ENCODE assay signal across 22 cellular contexts in genomic region chr17:36665417-36665816, GRCh38.
DNase-seq lines count a peak whose midpoint lies in the region; ATAC-seq, FAIRE-seq and TF ChIP-seq lines count a peak whose summit lies in the region.
"Had no signal": no experiment of that assay in that cellular context is flagged by ENCODE, and none has a peak within 500 bp of the region (broad histone marks: within the 10 kb centered on the region; RNA-seq: fewer than 3 reads in every experiment).

No MANE protein-coding gene starts in this region.

- H3K4me1 ChIP-seq in mesendoderm (ENCODE audit: control insufficient read depth, low read depth, low read length), result no peaks in the 10 kb centered on the region
- H3K4me1 ChIP-seq: prostate gland had no signal

- WGBS in mesendoderm (ENCODE audit: extremely low coverage, insufficient coverage, low lambda C conversion rate), result no CpG with 5 or more reads among the region's 11 CpGs
- WGBS in lower leg skin, 2 donors, result 55 to 61% methylated on average over 11 of the region's 11 CpGs

- FAIRE-seq in bronchial epithelial cell (lab: Jason Lieb, UNC), result no peak
- FAIRE-seq: endometrium had no signal

- H3K27me3 ChIP-seq in bronchial epithelial cell (ENCODE audit: control insufficient read depth, insufficient read depth, low read length), result peaks cover 15% of the 10 kb centered on the region
- H3K27me3 ChIP-seq in mesendoderm (ENCODE audit: insufficient read depth, low read length, poor library complexity), result no peaks in the 10 kb centered on the region

- no peak overlapping the region for H3K4ac ChIP-seq in mesendoderm (ENCODE audit: low read depth, low read length)

- H3K56ac ChIP-seq in mesendoderm (ENCODE audit: low read length), result no peak overlapping the region

- H3K4me3 ChIP-seq in bronchial epithelial cell (ENCODE audit: low read depth, low read length), result no peak overlapping the region
- no peak overlapping the region for H3K4me3 ChIP-seq in mesendoderm (ENCODE audit: low read length)
- no peak overlapping the region for H3K4me3 ChIP-seq in lower leg skin (ENCODE audit: low read depth, poor library complexity, severe bottlenecking)
- H3K4me3 ChIP-seq: prostate gland had no signal

- no peaks in the 10 kb centered on the region for H3K79me2 ChIP-seq in mesendoderm (ENCODE audit: control insufficient read depth, insufficient read depth, low read length)

- in situ Hi-C loops in Caki2 (cut with HindIII; ENCODE audit: low pct_unique_long_range_greater_than_20kb, low sequenced_read_pairs), result no loop called here

- H4K5ac ChIP-seq in mesendoderm (ENCODE audit: low read length), result no peak overlapping the region

- intact Hi-C loops in lower leg skin (cut with DNase I; ENCODE audit: low total_unique reads), result no loop called here

- no peak overlapping the region for H2BK15ac ChIP-seq in mesendoderm (replicated peaks; ENCODE audit: low read depth)

- H3K18ac ChIP-seq in mesendoderm (ENCODE audit: low read length), result no peak overlapping the region

- H3K79me1 ChIP-seq in mesendoderm (ENCODE audit: low read length), result no peaks in the 10 kb centered on the region

- peak; percentile 72 for DNase-seq in Caki2 (ENCODE audit: low read depth)
- peak; percentile 55 for DNase-seq in M059J (ENCODE audit: low read depth)
- DNase-seq in bronchial epithelial cell (ENCODE audit: low read depth), result peak; percentile 37
- peak; percentile 27 for DNase-seq in mesendoderm
- DNase-seq in cerebellar nuclear complex (lab: John Stamatoyannopoulos, UW), result no peak
- DNase-seq in NCI-H2107 treated with DMSO at 0.1 percent for 48 hours (lab: John Stamatoyannopoulos, UW; ENCODE audit: unreplicated experiment), result no peak
- DNase-seq in lower leg skin (ENCODE audit: low spot score in 2 of 2), result no peak
- DNase-seq: activated CD4-positive, alpha-beta T cell treated with anti-CD3 and anti-CD28 coated beads, Interleukin-2, amount 50 U/mL, for 4 hours; activated T-cell treated with anti-CD3 and anti-CD28 coated beads for 4 hours; aorta; kidney glomerular epithelial cell; NCI-H1092 treated with DMSO at 0.1 percent for 48 hours; NCI-H524 treated with DMSO at 0.1 percent for 48 hours; nephron progenitor cell; SHP77 treated with DMSO at 0.1 percent for 48 hours; stimulated activated CD8-positive, alpha-beta memory T cell treated with anti-CD3 and anti-CD28 coated beads, Interleukin-4, amount 100 ng/mL, for 48 hours; T-helper 1 cell had no signal

- H3K27ac ChIP-seq in mesendoderm (ENCODE audit: low read depth, low read length), result no peak overlapping the region
- H3K27ac ChIP-seq: C4-2B, prostate gland, VCaP had no signal

- no peak overlapping the region for H4K8ac ChIP-seq in mesendoderm (ENCODE audit: low read depth, low read length)

- no peak overlapping the region for H3K23ac ChIP-seq in mesendoderm (ENCODE audit: low read length)

- no peak for TF ChIP-seq CTCF in bronchial epithelial cell (IDR thresholded peaks at IDR 0.05; ENCODE audit: insufficient read depth, low read length, severe bottlenecking)
- TF ChIP-seq CTCF in lower leg skin (IDR thresholded peaks at IDR 0.05), result no peak

- H2BK5ac ChIP-seq in mesendoderm (ENCODE audit: low read length), result no peak overlapping the region

- no peaks in the 10 kb centered on the region for H3K36me3 ChIP-seq in bronchial epithelial cell (ENCODE audit: control insufficient read depth, insufficient read depth, low read length)
- no peaks in the 10 kb centered on the region for H3K36me3 ChIP-seq in mesendoderm (ENCODE audit: control insufficient read depth, insufficient read depth, low read length)
- H3K36me3 ChIP-seq: prostate gland had no signal

- TF ChIP-seq POLR2A in lower leg skin (IDR thresholded peaks at IDR 0.05), result no peak

- no peak overlapping the region for H2AK5ac ChIP-seq in mesendoderm (ENCODE audit: low read length)

- H3K9ac ChIP-seq in mesendoderm (ENCODE audit: low read length), result no peak overlapping the region

- no peak for ATAC-seq in HG03045 (IDR thresholded peaks at IDR 0.05; ENCODE audit: unreplicated experiment)

- H2BK120ac ChIP-seq in mesendoderm (ENCODE audit: low read depth, low read length), result no peak overlapping the region

- no peak overlapping the region for H3K4me2 ChIP-seq in mesendoderm (ENCODE audit: low read length)

Comparison
In these comparisons a context has a peak if more than half of its experiments do, and no peak if none do; other contexts are left out.
1. DNase-seq: peak in Caki2 (single experiment), M059J (single experiment), bronchial epithelial cell (single experiment) and mesendoderm (single experiment); none in cerebellar nuclear complex (0 of 2), NCI-H2107 treated with DMSO at 0.1 percent for 48 hours (single experiment) and lower leg skin (0 of 2).